Comparison of ENCODE assay signal across 21 cellular contexts in the genomic region with DNA sequence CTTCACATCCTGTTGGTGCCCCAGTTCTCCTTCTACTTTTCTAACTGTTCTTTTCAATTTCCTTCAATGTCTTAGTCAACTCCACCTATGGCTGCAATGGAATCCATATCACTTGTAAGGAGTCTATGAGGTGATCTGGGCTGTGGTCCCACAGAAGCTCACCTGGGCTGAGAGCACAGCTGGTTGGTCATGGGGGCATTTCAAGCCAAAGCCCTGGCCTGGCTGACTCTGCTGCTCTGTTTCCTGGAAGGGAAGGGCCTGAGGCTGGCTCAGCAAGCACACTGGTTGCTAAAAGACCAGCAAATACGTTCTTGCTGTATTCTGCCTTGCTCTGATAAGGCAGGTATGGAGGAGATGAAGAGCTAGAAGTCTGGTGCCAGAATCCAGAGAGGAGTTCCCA. TPM values are rescaled to one million over a fixed set of nuclear protein-coding genes. Genes with fewer than 3 reads are reported as not detected.
DNase-seq lines count a peak whose midpoint lies in the region; ATAC-seq and TF ChIP-seq lines count a peak whose summit lies in the region.
"Had no signal": no experiment of that assay in that cellular context is flagged by ENCODE, and none has a peak within 500 bp of the region (broad histone marks: within the 10 kb centered on the region; RNA-seq: fewer than 3 reads in every experiment).

No MANE protein-coding gene starts in this region.

- peak overlapping the region; percentile 35 for H2BK120ac ChIP-seq in mesenchymal stem cell (ENCODE audit: low read depth, low read length)

- peak overlapping the region; percentile 31 for H2AK5ac ChIP-seq in mesenchymal stem cell (ENCODE audit: low read length, severe bottlenecking)

- H4K20me1 ChIP-seq in BLaER1 treated with 17β-estradiol and CSF1 and Interleukin-3, amounts not matched to agents 10 nM and 100 nM: no peaks in the 10 kb centered on the region

- no peak overlapping the region for H2BK12ac ChIP-seq in mesenchymal stem cell (ENCODE audit: low read length in 2 of 2)

- ATAC-seq in Panc1: no peak
- no peak for ATAC-seq in sciatic nerve
- ATAC-seq in GM18520 (IDR thresholded peaks at IDR 0.05; ENCODE audit: unreplicated experiment): no peak
- ATAC-seq in GM21737 (IDR thresholded peaks at IDR 0.05; ENCODE audit: unreplicated experiment): no peak

- 63% methylated on average over 1 of the region's 1 CpG for WGBS in mesenchymal stem cell

- no peak overlapping the region for H3K27ac ChIP-seq in BLaER1 treated with 17β-estradiol and CSF1 and Interleukin-3, amounts not matched to agents 10 nM and 100 nM
- H3K27ac ChIP-seq in Panc1 (ENCODE audit: low read length) (peak overlapping the region; percentile 46; the same call in 1 of the 2 replicates), mesenchymal stem cell (ENCODE audit: low read length, poor library complexity, severe bottlenecking) (no peak overlapping the region)
- H3K27ac ChIP-seq: KMS-11, SK-N-MC had no signal

- H4K8ac ChIP-seq in mesenchymal stem cell (ENCODE audit: low read length): no peak overlapping the region

- no peak overlapping the region for H4K91ac ChIP-seq in mesenchymal stem cell (ENCODE audit: low read length)

- H3K9ac ChIP-seq in BLaER1 treated with 17β-estradiol and CSF1 and Interleukin-3, amounts not matched to agents 10 nM and 100 nM: no peak overlapping the region
- H3K9ac ChIP-seq in mesenchymal stem cell (ENCODE audit: low read length): no peak overlapping the region
- H3K9ac ChIP-seq: KMS-11 had no signal

- no peak overlapping the region for H3K23ac ChIP-seq in mesenchymal stem cell (ENCODE audit: low read length in 2 of 2)

- DNase-seq in Panc1 (ENCODE audit: low read depth, low spot score) (no peak), mesenchymal stem cell (no peak), sciatic nerve (ENCODE audit: low spot score) (peak; percentile 23), amygdala (lab: John Stamatoyannopoulos, UW) (no peak)
- no peak for DNase-seq in central memory CD4-positive, alpha-beta T cell
- DNase-seq: CD4-positive, CD25-positive, alpha-beta regulatory T cell; GOT3; HCEC 1CT; NCI-H1092; NCI-H1417 treated with DMSO at 0.1 percent for 48 hours; NCI-H1694 treated with DMSO at 0.1 percent for 48 hours; NCI-H2081; NCI-H2227 treated with DMSO at 0.1 percent for 48 hours; NCI-H526 treated with DMSO at 0.1 percent for 48 hours; SIG-M5 had no signal

- H3K9me3 ChIP-seq in BLaER1 treated with 17β-estradiol and CSF1 and Interleukin-3, amounts not matched to agents 10 nM and 100 nM (replicated peaks in 1 of 11): peaks cover 8 to 18% (median 11%) of the 10 kb centered on the region in 11 experiments; a peak in 20 of 22 replicates
- no peaks in the 10 kb centered on the region; the same call in 1 of the 2 replicates for H3K9me3 ChIP-seq in Panc1 (ENCODE audit: control insufficient read depth, insufficient read depth, low read depth, low read length)
- H3K9me3 ChIP-seq in mesenchymal stem cell (ENCODE audit: control insufficient read depth, low read length): peaks cover 23% of the 10 kb centered on the region

- CTCF ChIA-PET in Panc1 (lab: Charles Lee): no interaction called here

- H2AFZ ChIP-seq in mesenchymal stem cell (ENCODE audit: low read depth, low read length): no peak overlapping the region

- TF ChIP-seq CTCF in Panc1 (IDR thresholded peaks at IDR 0.05): no peak

- peaks cover 7 to 21% (median 18%) of the 10 kb centered on the region in 10 experiments; a peak in 19 of 20 replicates for H3K4me1 ChIP-seq in BLaER1 treated with 17β-estradiol and CSF1 and Interleukin-3, amounts not matched to agents 10 nM and 100 nM
- 0 out of 2 replicates have a peak, but pooled peaks cover 6% of the 10 kb centered on the region for H3K4me1 ChIP-seq in Panc1 (ENCODE audit: control insufficient read depth, insufficient read depth, low read length)
- H3K4me1 ChIP-seq in mesenchymal stem cell (ENCODE audit: control insufficient read depth, insufficient read depth, low read depth, low read length): peaks cover 12% of the 10 kb centered on the region

- H3K4me2 ChIP-seq in BLaER1 treated with 17β-estradiol and CSF1 and Interleukin-3, amounts not matched to agents 10 nM and 100 nM: peak overlapping the region in 8 of 11 experiments; percentile 7 to 58 (median 28); a peak in 11 of 22 replicates
- no peak overlapping the region for H3K4me2 ChIP-seq in mesenchymal stem cell (ENCODE audit: low read length, poor library complexity, severe bottlenecking)
- H3K4me2 ChIP-seq: KMS-11 had no signal

- no peak overlapping the region for H3K14ac ChIP-seq in mesenchymal stem cell (ENCODE audit: low read length in 2 of 2)

- POLR2A ChIA-PET in Panc1 (lab: Charles Lee): no interaction called here

- no peak overlapping the region for H3K4me3 ChIP-seq in BLaER1 treated with 17β-estradiol and CSF1 and Interleukin-3, amounts not matched to agents 10 nM and 100 nM
- H3K4me3 ChIP-seq in Panc1 (ENCODE audit: low read depth in 2 of 2, low read length in 2 of 2) (no peak overlapping the region), mesenchymal stem cell (ENCODE audit: insufficient read depth in 1 of 2, low read depth in 1 of 2, low read length in 2 of 2) (no peak overlapping the region)
- H3K4me3 ChIP-seq: SK-N-MC had no signal

- H3K36me3 ChIP-seq in BLaER1 treated with 17β-estradiol and CSF1 and Interleukin-3, amounts not matched to agents 10 nM and 100 nM: no peaks in the 10 kb centered on the region
- H3K36me3 ChIP-seq in Panc1 (ENCODE audit: control insufficient read depth, insufficient read depth, low read length): no peaks in the 10 kb centered on the region
- no peaks in the 10 kb centered on the region for H3K36me3 ChIP-seq in mesenchymal stem cell (ENCODE audit: control insufficient read depth in 1 of 2, insufficient read depth in 2 of 2, low read depth in 1 of 2, low read length in 2 of 2)

- no peak overlapping the region for H2BK5ac ChIP-seq in mesenchymal stem cell (ENCODE audit: low read depth, low read length, poor library complexity, severe bottlenecking)

- no peak overlapping the region for H2BK15ac ChIP-seq in mesenchymal stem cell (ENCODE audit: low read depth, poor library complexity, severe bottlenecking)

- no peaks in the 10 kb centered on the region for H3K79me1 ChIP-seq in mesenchymal stem cell (replicated peaks; ENCODE audit: low read length, poor library complexity, severe bottlenecking)

- BruUV-seq in Panc1 (replicated peaks; lab: Mats Ljungman, UMichigan): no TSS peak

- intact Hi-C loops in Panc1 (cut with micrococcal nuclease; ENCODE audit: unreplicated experiment): no loop called here
- intact Hi-C loops in sciatic nerve (cut with DNase I): no loop called here

- H3K27me3 ChIP-seq in BLaER1 treated with 17β-estradiol and CSF1 and Interleukin-3, amounts not matched to agents 10 nM and 100 nM: no peaks in the 10 kb centered on the region
- H3K27me3 ChIP-seq in Panc1 (ENCODE audit: control insufficient read depth, insufficient read depth, low read length) (no peaks in the 10 kb centered on the region), mesenchymal stem cell (ENCODE audit: control insufficient read depth in 1 of 2, insufficient read depth in 1 of 2, low read length in 2 of 2) (no peaks in the 10 kb centered on the region)

- H3K4ac ChIP-seq in mesenchymal stem cell (ENCODE audit: low read depth in 1 of 2, low read length in 2 of 2): no peak overlapping the region

- in situ Hi-C loops in Panc1 (cut with HindIII; ENCODE audit: low pct_unique_long_range_greater_than_20kb, low sequenced_read_pairs): no loop called here

- no peak overlapping the region for H3K18ac ChIP-seq in mesenchymal stem cell (ENCODE audit: low read depth in 1 of 2, low read length in 2 of 2)

RNA-seq across cellular contexts. Expression of a gene that starts 29.0 kb away (rescaled TPM):
- total RNA-seq in Panc1 (2021; ENCODE audit: unreplicated experiment) (146 TPM), sciatic nerve (158 TPM)
- 73.2 TPM for polyA plus RNA-seq in Panc1 (2012; ENCODE audit: insufficient read length)
- polyA plus RNA-seq in mesenchymal stem cell (2013, experiment 1 of 2): 16.1 TPM
- polyA plus RNA-seq in mesenchymal stem cell (2013, experiment 2 of 2): 15.4 TPM
- total RNA-seq: CD4-positive, CD25-positive, alpha-beta regulatory T cell had no signal
- polyA plus RNA-seq: CD4-positive, CD25-positive, alpha-beta regulatory T cell; IgD-negative memory B cell had no signal
